In genomic region chr17:68015081-68015723, GRCh38 we compare ENCODE assay signal across 19 cellular contexts. TPM values are rescaled to one million over a fixed set of nuclear protein-coding genes. Genes with fewer than 3 reads are reported as not detected.
DNase-seq lines count a peak whose midpoint lies in the region; ATAC-seq, FAIRE-seq and TF ChIP-seq lines count a peak whose summit lies in the region.
"Had no signal": no experiment of that assay in that cellular context is flagged by ENCODE, and none has a peak within 500 bp of the region (broad histone marks: within the 10 kb centered on the region; RNA-seq: fewer than 3 reads in every experiment).

No MANE protein-coding gene starts in this region.

- H3K27me3 ChIP-seq in HCT116 (ENCODE audit: insufficient read depth, low read length) (no peaks in the 10 kb centered on the region), K562 (ENCODE audit: control insufficient read depth in 2 of 2, insufficient read depth in 2 of 2, low read length in 2 of 2) (no peaks in the 10 kb centered on the region), spleen (replicated peaks in 1 of 7) (no peaks in the 10 kb centered on the region)

- no peaks in the 10 kb centered on the region for H4K20me1 ChIP-seq in HCT116 (ENCODE audit: insufficient read depth)
- H4K20me1 ChIP-seq in K562 (replicated peaks; ENCODE audit: control insufficient read depth, insufficient read depth, low read length) = no peaks in the 10 kb centered on the region

- H3K36me3 ChIP-seq in HCT116 (ENCODE audit: control insufficient read depth in 1 of 2, insufficient read depth in 2 of 2, low read length in 2 of 2) = no peaks in the 10 kb centered on the region
- H3K36me3 ChIP-seq in K562 (ENCODE audit: control insufficient read depth, insufficient read depth, low read length) = no peaks in the 10 kb centered on the region
- H3K36me3 ChIP-seq in spleen = no peaks in the 10 kb centered on the region
- H3K36me3 ChIP-seq: HAP-1 had no signal

- no peaks in the 10 kb centered on the region for H3K9me1 ChIP-seq in K562 (ENCODE audit: control insufficient read depth, insufficient read depth, low read length)

- RAD21 ChIA-PET in HCT116 (lab: Charles Lee; ENCODE audit: low non-redundant PET in 1 of 2, low total read pairs in 2 of 2, uncharacterized antibody in 2 of 2, unreplicated experiment in 2 of 2) = no interaction called here

- H3K9ac ChIP-seq in HCT116 (ENCODE audit: low read length) = no peak overlapping the region
- H3K9ac ChIP-seq in K562 (ENCODE audit: insufficient read depth in 1 of 2, low read depth in 2 of 2, low read length in 2 of 2) = peak overlapping the region in 1 of 2 experiments; percentile 36; a peak in 1 of 4 replicates

- peaks cover 2% of the 10 kb centered on the region for H3K27me3 Mint-ChIP-seq in memory B cell
- no peaks in the 10 kb centered on the region for H3K27me3 Mint-ChIP-seq in activated CD8-positive, alpha-beta T cell treated with anti-CD3 and anti-CD28 coated beads for 36 hours

- peaks cover 7% of the 10 kb centered on the region for H3K4me1 Mint-ChIP-seq in memory B cell
- H3K4me1 Mint-ChIP-seq in activated CD8-positive, alpha-beta T cell treated with anti-CD3 and anti-CD28 coated beads for 36 hours (ENCODE audit: low read depth) = peaks cover 9% of the 10 kb centered on the region

- H3K4me2 ChIP-seq in HCT116 (ENCODE audit: low read length) (peak overlapping the region; percentile 47), K562 (ENCODE audit: insufficient read depth, low read length) (peak overlapping the region; percentile 62; the same call in 1 of the 2 replicates)

- CTCF ChIA-PET in HCT116 (lab: Charles Lee) (no interaction called here), K562 (lab: Yijun Ruan, JAX; ENCODE audit: low intra/inter-chr PET ratio) (no interaction called here)
- CTCF ChIA-PET in activated CD8-positive, alpha-beta T cell treated with anti-CD3 and anti-CD28 coated beads for 36 hours (lab: Charles Lee) = no interaction called here

- H2AFZ ChIP-seq in HCT116 (ENCODE audit: low read depth, low read length, poor library complexity, severe bottlenecking) (peak overlapping the region; percentile 68), K562 (ENCODE audit: low read depth, low read length) (peak overlapping the region; percentile 77)

- no peak for TF ChIP-seq EP300 in K562 (IDR thresholded peaks at IDR 0.05; ENCODE audit: low read length)

- H3K4me3 Mint-ChIP-seq in memory B cell = peak overlapping the region; percentile 8
- no peak overlapping the region for H3K4me3 Mint-ChIP-seq in activated CD8-positive, alpha-beta T cell treated with anti-CD3 and anti-CD28 coated beads for 36 hours
- H3K4me3 Mint-ChIP-seq: CD14-positive monocyte; CD8-positive, alpha-beta T cell; HFFc6 had no signal

- no peaks in the 10 kb centered on the region for H3K9me2 ChIP-seq in HCT116 (ENCODE audit: insufficient read depth)

- WGBS in K562 (ENCODE audit: insufficient coverage, low coverage, missing lambda C conversion rate) = 33% methylated on average over 11 of the region's 11 CpGs
- WGBS in spleen, 5 donors = 84 to 93% (median 91%) methylated on average over 11 of the region's 11 CpGs

- DNase-seq in HCT116 (ENCODE audit: low read depth, low spot score) (no peak), K562 (ENCODE audit: extremely low read depth in 1 of 4, low spot score in 3 of 4) (no peak), memory B cell (ENCODE audit: low spot score in 2 of 2) (no peak), spleen (peak; percentile 56), urothelium cell line (ENCODE audit: low spot score) (no peak), kidney glomerular epithelial cell (lab: John Stamatoyannopoulos, UW) (no peak)
- DNase-seq in activated CD8-positive, alpha-beta T cell treated with anti-CD3 and anti-CD28 coated beads for 36 hours = no peak
- DNase-seq: CD8-positive, alpha-beta T cell; COR-L47; DMS153; DMS79 treated with DMSO at 0.1 percent for 48 hours; EL; GOT3; HFFc6 had no signal

- H3K79me2 ChIP-seq in HCT116 (ENCODE audit: insufficient read depth, low read length) (no peaks in the 10 kb centered on the region), K562 (ENCODE audit: control insufficient read depth, insufficient read depth, low read length) (no peaks in the 10 kb centered on the region)

- no peak for TF ChIP-seq RAD21 in HCT116 (IDR thresholded peaks at IDR 0.05; ENCODE audit: low read depth)
- TF ChIP-seq RAD21 in K562 (CRISPR knock-in tag; conservative IDR thresholded peaks at IDR 0.05 in 1 of 2, IDR thresholded peaks at IDR 0.05 in 1 of 2) = no peak

- TF ChIP-seq CTCF in HCT116 (IDR thresholded peaks at IDR 0.05 in 2 of 3, conservative IDR thresholded peaks at IDR 0.05 in 1 of 3; ENCODE audit: borderline replicate concordance in 1 of 3, insufficient read depth in 1 of 3, low read depth in 2 of 3, low read length in 2 of 3) = no peak
- TF ChIP-seq CTCF in K562 (IDR thresholded peaks at IDR 0.05 in 2 of 3, conservative IDR thresholded peaks at IDR 0.05 in 1 of 3; ENCODE audit: insufficient read depth in 2 of 3, low read depth in 1 of 3, low read length in 3 of 3) = no peak
- no peak for TF ChIP-seq CTCF in spleen (IDR thresholded peaks at IDR 0.05 in 8 of 11, conservative IDR thresholded peaks at IDR 0.05 in 3 of 11)
- TF ChIP-seq CTCF in activated CD8-positive, alpha-beta T cell treated with anti-CD3 and anti-CD28 coated beads for 36 hours (IDR thresholded peaks at IDR 0.05) = no peak

- H3K27ac ChIP-seq in HCT116 (ENCODE audit: low read depth, low read length) (no peak overlapping the region), K562 (ENCODE audit: extremely low read depth, low read depth, low read length) (no peak overlapping the region), spleen (no peak overlapping the region)

- no peak overlapping the region for H3K27ac Mint-ChIP-seq in memory B cell
- no peak overlapping the region for H3K27ac Mint-ChIP-seq in activated CD8-positive, alpha-beta T cell treated with anti-CD3 and anti-CD28 coated beads for 36 hours
- H3K27ac Mint-ChIP-seq: CD8-positive, alpha-beta T cell; HFFc6 had no signal

- no peaks in the 10 kb centered on the region for H3K36me3 Mint-ChIP-seq in memory B cell
- peaks cover 2% of the 10 kb centered on the region for H3K36me3 Mint-ChIP-seq in activated CD8-positive, alpha-beta T cell treated with anti-CD3 and anti-CD28 coated beads for 36 hours (ENCODE audit: low read depth)
- H3K36me3 Mint-ChIP-seq: CD14-positive monocyte had no signal

- ATAC-seq in HCT116 (no peak), K562 (no peak), memory B cell (ENCODE audit: low read depth) (no peak)
- no peak for ATAC-seq in activated CD8-positive, alpha-beta T cell treated with anti-CD3 and anti-CD28 coated beads for 36 hours
- ATAC-seq: CD8-positive, alpha-beta T cell had no signal

- intact Hi-C loops in HCT116 (cut with micrococcal nuclease) (no loop called here), K562 (cut with micrococcal nuclease) (loop anchor here (10.0 kb wide), 1 partner anchor 180 kb away; no protein-coding TSS in a partner anchor), spleen (cut with DNase I; ENCODE audit: low total_unique reads) (no loop called here)
- intact Hi-C loops in activated CD8-positive, alpha-beta T cell treated with anti-CD3 and anti-CD28 coated beads for 36 hours (cut with micrococcal nuclease) = no loop called here

- BruUV-seq in HCT116 (replicated peaks; lab: Mats Ljungman, UMichigan) (no TSS peak), K562 (replicated peaks; lab: Mats Ljungman, UMichigan) (no TSS peak)

- POLR2A ChIA-PET in HCT116 (lab: Charles Lee) = interaction anchor here (0.6 kb wide), 1 partner anchor 659 kb away, joined by 3 read pairs; no protein-coding TSS in a partner anchor
- POLR2A ChIA-PET in K562 (lab: Yijun Ruan, JAX) = interaction anchor here (0.9 kb wide), 1 partner anchor 23 kb away, joined by 3 read pairs; no protein-coding TSS in a partner anchor
- POLR2A ChIA-PET in activated CD8-positive, alpha-beta T cell treated with anti-CD3 and anti-CD28 coated beads for 36 hours (lab: Charles Lee) = interaction anchor here (0.7 kb wide), 1 partner anchor 445 kb away, joined by 3 read pairs; no protein-coding TSS in a partner anchor

- H3K9me3 ChIP-seq in HCT116 (ENCODE audit: control insufficient read depth in 1 of 2, insufficient read depth in 1 of 2, low read depth in 1 of 2, low read length in 2 of 2) (no peaks in the 10 kb centered on the region), K562 (replicated peaks; ENCODE audit: control insufficient read depth, insufficient read depth, low read depth, low read length) (no peaks in the 10 kb centered on the region; the same call in 1 of the 2 replicates), spleen (no peaks in the 10 kb centered on the region)
- H3K9me3 ChIP-seq: HAP-1 had no signal

- H3K9me3 Mint-ChIP-seq in memory B cell = no peaks in the 10 kb centered on the region
- H3K9me3 Mint-ChIP-seq in activated CD8-positive, alpha-beta T cell treated with anti-CD3 and anti-CD28 coated beads for 36 hours = no peaks in the 10 kb centered on the region
- H3K9me3 Mint-ChIP-seq: CD8-positive, alpha-beta T cell; HFFc6 had no signal

- no peak overlapping the region for H3K4me3 ChIP-seq in HCT116 (replicated peaks in 1 of 2; ENCODE audit: low read depth in 1 of 2, low read length in 2 of 2)
- H3K4me3 ChIP-seq in K562 = no peak overlapping the region
- H3K4me3 ChIP-seq in spleen = no peak overlapping the region
- H3K4me3 ChIP-seq: HAP-1 had no signal

- H3K4me1 ChIP-seq in HCT116 (ENCODE audit: control insufficient read depth in 1 of 2, insufficient read depth in 2 of 2, low read length in 2 of 2) (peaks cover 13 to 31% of the 10 kb centered on the region in 2 experiments), K562 (replicated peaks in 1 of 2; ENCODE audit: control insufficient read depth in 2 of 2, insufficient read depth in 2 of 2, low read length in 2 of 2) (peaks cover 6 to 7% of the 10 kb centered on the region in 2 experiments; a peak in 4 of 5 replicates), spleen (peaks cover 0 to 24% (median 8%) of the 10 kb centered on the region in 6 donors)

- TF ChIP-seq POLR2A in HCT116 (IDR thresholded peaks at IDR 0.05; ENCODE audit: borderline replicate concordance, extremely low read depth, insufficient read depth, insufficient read length) (no peak), K562 (conservative IDR thresholded peaks at IDR 0.05) (no peak), spleen (IDR thresholded peaks at IDR 0.05) (no peak)

- FAIRE-seq in K562 (lab: Jason Lieb, UNC) = no peak
- no peak for FAIRE-seq in urothelium cell line (lab: Jason Lieb, UNC)
- FAIRE-seq: D721Med, G401.6, GM12891 had no signal

- in situ Hi-C loops in K562 (cut with MboI) = no loop called here

RNA-seq across cellular contexts. Expression of gene C17orf58, which starts 18.9 kb away (rescaled TPM):
- 38.1 TPM for total RNA-seq in HCT116 (2021; ENCODE audit: unreplicated experiment)
- 39.6 and 42.6 TPM in 2 replicates for polyA plus RNA-seq in HCT116 (2012)
- 8.4 TPM in 2 replicates for total RNA-seq in K562 (2011; cell fraction: chromatin; rRNA removed; ENCODE audit: low replicate concordance)
- total RNA-seq in K562 (2011; cell fraction: nucleolus; rRNA removed) = 9.0 and 9.7 TPM in 2 replicates
- 9.8 and 10.7 TPM in 2 replicates for total RNA-seq in K562 (2011; cell fraction: nucleoplasm; rRNA removed)
- total RNA-seq in K562 (2014; rRNA removed) = 37.4 and 42.5 TPM in 2 replicates
- total RNA-seq in K562 (2014; rRNA removed; fragmentation: Illumina TruSeq; extraction: Trizol) = 23.6 and 24.7 TPM in 2 replicates
- 17.0 and 17.8 TPM in 2 replicates for total RNA-seq in K562 (2015; rRNA removed; fragmentation: Illumina TruSeq; extraction: Trizol)
- 25.2 and 27.6 TPM in 2 replicates for total RNA-seq in K562 (2021)
- 29.2 and 32.7 TPM in 2 replicates for polyA plus RNA-seq in K562 (2011; rRNA removed)
- polyA plus RNA-seq in K562 (2011; cell fraction: cytosol; rRNA removed) = 22.6 and 29.6 TPM in 2 replicates
- polyA plus RNA-seq in K562 (2011; cell fraction: nucleus; rRNA removed) = 15.5 and 16.7 TPM in 2 replicates
- polyA plus RNA-seq in K562 (2012) = 19.9 and 20.2 TPM in 2 replicates
- 22.7 and 27.6 TPM in 2 replicates for polyA plus RNA-seq in K562 (2014; fragmentation: Illumina TruSeq; extraction: Trizol)
- 1 to 10 TPM; 8.6 to 9.9 TPM for polyA plus RNA-seq in K562 (2014; fragmentation: Nextera tagmentation; extraction: Ambion mirVana)
- 32.7 and 35.3 TPM in 2 replicates for polyA plus RNA-seq in K562 (2014; rRNA removed)
- polyA minus RNA-seq in K562 (2011; rRNA and poly(A)+ RNA removed) = 14.0 and 16.2 TPM in 2 replicates
- polyA minus RNA-seq in K562 (2011; cell fraction: cytosol; rRNA and poly(A)+ RNA removed) = 7.6 and 11.4 TPM in 2 replicates
- 3.9 and 4.7 TPM in 2 replicates for polyA minus RNA-seq in K562 (2011; cell fraction: nucleus; rRNA and poly(A)+ RNA removed)
- 1 to 10 TPM; 2.5 to 9.3 (median 6.5) TPM for total RNA-seq in spleen
- polyA plus RNA-seq in spleen = 1 to 10 TPM; 4.7 to 8.2 (median 6.7) TPM
- 10 to 100 TPM; 21.0 to 21.7 TPM for total RNA-seq in activated CD8-positive, alpha-beta T cell treated with anti-CD3 and anti-CD28 coated beads for 36 hours

RNA-seq across cellular contexts. Expression of gene KPNA2, which starts 20.3 kb away (rescaled TPM):
- total RNA-seq in HCT116 (2021; ENCODE audit: unreplicated experiment) = 330 TPM
- 213 and 301 TPM in 2 replicates for polyA plus RNA-seq in HCT116 (2012)
- 165 and 234 TPM in 2 replicates for total RNA-seq in K562 (2011; cell fraction: chromatin; rRNA removed; ENCODE audit: low replicate concordance)
- total RNA-seq in K562 (2011; cell fraction: nucleolus; rRNA removed) = 104 and 108 TPM in 2 replicates
- total RNA-seq in K562 (2011; cell fraction: nucleoplasm; rRNA removed) = 115 and 124 TPM in 2 replicates
- total RNA-seq in K562 (2014; rRNA removed) = 132 and 140 TPM in 2 replicates
- total RNA-seq in K562 (2014; rRNA removed; fragmentation: Illumina TruSeq; extraction: Trizol) = 241 and 267 TPM in 2 replicates
- total RNA-seq in K562 (2015; rRNA removed; fragmentation: Illumina TruSeq; extraction: Trizol) = 235 and 243 TPM in 2 replicates
- 219 and 223 TPM in 2 replicates for total RNA-seq in K562 (2021)
- 200 and 229 TPM in 2 replicates for polyA plus RNA-seq in K562 (2011; rRNA removed)
- 215 and 240 TPM in 2 replicates for polyA plus RNA-seq in K562 (2011; cell fraction: cytosol; rRNA removed)
- polyA plus RNA-seq in K562 (2011; cell fraction: nucleus; rRNA removed) = 127 and 151 TPM in 2 replicates
- 168 and 218 TPM in 2 replicates for polyA plus RNA-seq in K562 (2012)
- 232 and 250 TPM in 2 replicates for polyA plus RNA-seq in K562 (2014; fragmentation: Illumina TruSeq; extraction: Trizol)
- 100 to 1,000 TPM; 594 to 984 TPM for polyA plus RNA-seq in K562 (2014; fragmentation: Nextera tagmentation; extraction: Ambion mirVana)
- polyA plus RNA-seq in K562 (2014; rRNA removed) = 136 and 162 TPM in 2 replicates
- polyA minus RNA-seq in K562 (2011; rRNA and poly(A)+ RNA removed) = 466 and 590 TPM in 2 replicates
- 201 and 253 TPM in 2 replicates for polyA minus RNA-seq in K562 (2011; cell fraction: cytosol; rRNA and poly(A)+ RNA removed)
- polyA minus RNA-seq in K562 (2011; cell fraction: nucleus; rRNA and poly(A)+ RNA removed) = 75.3 and 108 TPM in 2 replicates
- total RNA-seq in spleen = 10 to 100 TPM; 22.1 to 49.2 (median 38.5) TPM
- polyA plus RNA-seq in spleen = 10 to 100 TPM; 12.4 to 32.5 (median 31.4) TPM
- total RNA-seq in activated CD8-positive, alpha-beta T cell treated with anti-CD3 and anti-CD28 coated beads for 36 hours = 100 to 1,000 TPM; 165 to 180 TPM
